8 cellular contexts compared by ENCODE assay signal in genomic region chr1:248905662-248905948, GRCh38. TPM values are rescaled to one million over a fixed set of nuclear protein-coding genes. Genes with fewer than 3 reads are reported as not detected.
DNase-seq lines count a peak whose midpoint lies in the region; ATAC-seq and TF ChIP-seq lines count a peak whose summit lies in the region.

No MANE protein-coding gene starts in this region.

- peak overlapping the region; percentile 77 for H3K4me2 ChIP-seq in IMR-90 (ENCODE audit: low read depth, low read length)

- intact Hi-C loops in IMR-90 (cut with micrococcal nuclease), result no loop called here

- H3K27me3 ChIP-seq in AG04450 (ENCODE audit: control insufficient read depth, insufficient read depth, low read length), result no peaks in the 10 kb centered on the region
- no peaks in the 10 kb centered on the region; the same call in 1 of the 2 replicates for H3K27me3 ChIP-seq in IMR-90 (ENCODE audit: control insufficient read depth, insufficient read depth, low read length)

- H3K4ac ChIP-seq in IMR-90 (ENCODE audit: low read depth, low read length), result peak overlapping the region; percentile 88

- DNase-seq in AG04450 (ENCODE audit: low read depth, low spot score) (no peak), IMR-90 (no peak), naive B cell (no peak), SKM-1 (lab: John Stamatoyannopoulos, UW; ENCODE audit: unreplicated experiment) (no peak)
- DNase-seq in central memory CD4-positive, alpha-beta T cell, result peak; percentile 8

- WGBS in IMR-90 (ENCODE audit: extremely low coverage in 2 of 2, insufficient read length in 1 of 2), 2 experiments, result no CpG with 5 or more reads among the region's 3 CpGs

- peak overlapping the region; percentile 24; the same call in 1 of the 2 replicates for H2BK120ac ChIP-seq in IMR-90 (ENCODE audit: low read depth, low read length)

- peak overlapping the region; percentile 82 to 99 (median 98) for H3K4me3 Mint-ChIP-seq in naive B cell

- H3K56ac ChIP-seq in IMR-90 (ENCODE audit: extremely low read depth, insufficient read depth, low read length), result 0 out of 2 replicates have a peak overlapping the region, but pooled peaks have one; percentile 53

- H4K8ac ChIP-seq in IMR-90 (ENCODE audit: low read depth in 2 of 2, low read length in 2 of 2), result peak overlapping the region; percentile 100

- H2AK5ac ChIP-seq in IMR-90 (ENCODE audit: low read depth, low read length), result 0 out of 2 replicates have a peak overlapping the region, but pooled peaks have one; percentile 16

- H3K23ac ChIP-seq in IMR-90 (ENCODE audit: low read depth, low read length), result peak overlapping the region; percentile 53; the same call in 1 of the 2 replicates

- H3K9me3 Mint-ChIP-seq in naive B cell, result no peaks in the 10 kb centered on the region

- H3K9ac ChIP-seq in IMR-90 (ENCODE audit: low read depth, low read length), result peak overlapping the region; percentile 79

- no peaks in the 10 kb centered on the region for H3K4me1 ChIP-seq in IMR-90 (ENCODE audit: control insufficient read depth, insufficient read depth, low read length)

- CTCF ChIA-PET in AG04450 (lab: Charles Lee) (no interaction called here), IMR-90 (lab: Yijun Ruan, JAX) (interaction anchor here (1.0 to 1.7 kb wide), 2 partner anchors 21 to 24 kb away, joined by 3 to 4 read pairs; no protein-coding TSS in a partner anchor)

- peaks cover 11 to 31% of the 10 kb centered on the region in 2 experiments for H3K79me1 ChIP-seq in IMR-90 (ENCODE audit: low read depth in 1 of 2, low read length in 2 of 2)

- peak overlapping the region; percentile 87 to 99 (median 98) for H3K27ac Mint-ChIP-seq in naive B cell

- peak overlapping the region; percentile 86 for H4K91ac ChIP-seq in IMR-90 (ENCODE audit: insufficient read depth, low read depth, low read length)

- peak overlapping the region; percentile 97 for H4K5ac ChIP-seq in IMR-90 (ENCODE audit: low read depth, low read length)

- H3K4me1 Mint-ChIP-seq in naive B cell, result peaks cover 36 to 49% (median 38%) of the 10 kb centered on the region in 3 donors

- no peaks in the 10 kb centered on the region for H3K9me3 ChIP-seq in AG04450 (ENCODE audit: control insufficient read depth, insufficient read depth, low read length)
- no peaks in the 10 kb centered on the region for H3K9me3 ChIP-seq in IMR-90 (ENCODE audit: control insufficient read depth, insufficient read depth, low read length)

- peak overlapping the region; percentile 39 for H2BK5ac ChIP-seq in IMR-90 (ENCODE audit: low read depth, low read length, poor library complexity, severe bottlenecking)

- ATAC-seq in IMR-90 (ENCODE audit: low read depth), result no peak
- no peak for ATAC-seq in naive B cell (ENCODE audit: low read depth in 2 of 2)
- ATAC-seq in HG03469 (IDR thresholded peaks at IDR 0.05; ENCODE audit: unreplicated experiment), result no peak
- no peak for ATAC-seq in GM18502 (IDR thresholded peaks at IDR 0.05; ENCODE audit: poor library complexity, unreplicated experiment)
- no peak for ATAC-seq in HG02623 (IDR thresholded peaks at IDR 0.05; ENCODE audit: unreplicated experiment)

- in situ Hi-C loops in IMR-90 (cut with MboI; ENCODE audit: low sequenced_read_pairs), result no loop called here

- H3K4me3 ChIP-seq in AG04450 (ENCODE audit: low read depth, low read length) (peak overlapping the region; percentile 93), IMR-90 (ENCODE audit: insufficient read depth, low read depth, low read length) (peak overlapping the region; percentile 72)

- H2BK15ac ChIP-seq in IMR-90 (ENCODE audit: low read depth, low read length), result no peak overlapping the region

- no peaks in the 10 kb centered on the region for H3K36me3 Mint-ChIP-seq in naive B cell

- H3K18ac ChIP-seq in IMR-90 (ENCODE audit: low read depth, low read length), result peak overlapping the region; percentile 54

- peaks cover 0 to 4% (median 0%) of the 10 kb centered on the region in 3 donors for H3K27me3 Mint-ChIP-seq in naive B cell

- peak overlapping the region; percentile 94 for H3K14ac ChIP-seq in IMR-90 (replicated peaks; ENCODE audit: low read depth, low read length)

- no peaks in the 10 kb centered on the region for H4K20me1 ChIP-seq in IMR-90 (ENCODE audit: insufficient read depth, low read length)

- no peak for TF ChIP-seq CTCF in AG04450 (IDR thresholded peaks at IDR 0.05; ENCODE audit: low read depth, low read length)
- no peak for TF ChIP-seq CTCF in IMR-90 (conservative IDR thresholded peaks at IDR 0.05; ENCODE audit: low read depth, low read length)

- no peak for TF ChIP-seq RAD21 in IMR-90 (IDR thresholded peaks at IDR 0.05; ENCODE audit: low read length)

- peak overlapping the region; percentile 86 for H3K27ac ChIP-seq in AG04450 (ENCODE audit: low read depth, low read length)
- H3K27ac ChIP-seq in IMR-90 (ENCODE audit: insufficient read depth, low read length), result peak overlapping the region; percentile 83

- no peaks in the 10 kb centered on the region for H3K36me3 ChIP-seq in IMR-90 (ENCODE audit: control insufficient read depth, insufficient read depth, low read length)

- dilution Hi-C loops in IMR-90 (cut with HindIII; ENCODE audit: low sequenced_read_pairs, unreplicated experiment), result no loop called here

- TF ChIP-seq POLR2A in IMR-90 (IDR thresholded peaks at IDR 0.05; ENCODE audit: low read depth, low read length), result no peak

- POLR2A ChIA-PET in AG04450 (lab: Yijun Ruan, JAX) (interaction anchor here (0.6 kb wide), 1 partner anchor 78 kb away, joined by 3 read pairs; no protein-coding TSS in a partner anchor), IMR-90 (lab: Charles Lee; ENCODE audit: unreplicated experiment) (no interaction called here)

- peak overlapping the region; percentile 95 for H2AK9ac ChIP-seq in IMR-90 (replicated peaks; ENCODE audit: low read depth, low read length, poor library complexity)

- H2AFZ ChIP-seq in IMR-90 (replicated peaks; ENCODE audit: low read length, poor library complexity), result peak overlapping the region; percentile 100

- BruUV-seq in IMR-90 (replicated peaks; lab: Mats Ljungman, UMichigan), result no TSS peak

- H2BK20ac ChIP-seq in IMR-90 (ENCODE audit: low read depth, low read length), result no peak overlapping the region

- H3K9me1 ChIP-seq in IMR-90 (ENCODE audit: insufficient read depth, low read length), result no peaks in the 10 kb centered on the region

TF ChIP-seq in IMR-90, 13 proteins besides CTCF, POLR2A, EP300 and RAD21:
- TF ChIP-seq MXI1 (IDR thresholded peaks at IDR 0.05; ENCODE audit: borderline replicate concordance, low read depth, low read length), result no peak
- no peak for TF ChIP-seq BHLHE40 (IDR thresholded peaks at IDR 0.05; ENCODE audit: low read depth, low read length)
- TF ChIP-seq RCOR1 (IDR thresholded peaks at IDR 0.05; ENCODE audit: insufficient replicate concordance, low read length), result no peak
- TF ChIP-seq RFX5 (IDR thresholded peaks at IDR 0.05; ENCODE audit: low read depth, low read length), result no peak
- no peak for TF ChIP-seq ELK1 (IDR thresholded peaks at IDR 0.05; ENCODE audit: borderline replicate concordance, low read depth, low read length)
- no peak for TF ChIP-seq MAFK (IDR thresholded peaks at IDR 0.05; ENCODE audit: low read depth, low read length)
- no peak for TF ChIP-seq FOS (IDR thresholded peaks at IDR 0.05; ENCODE audit: low read depth, low read length)

RNA-seq across cellular contexts. Expression of gene PGBD2, which starts 0.4 kb away (rescaled TPM):
- polyA plus RNA-seq in AG04450 (2011; rRNA removed), result 4.9 and 6.7 TPM in 2 replicates
- 7.6 and 8.0 TPM in 2 replicates for polyA minus RNA-seq in AG04450 (2011; rRNA and poly(A)+ RNA removed)
- total RNA-seq in IMR-90 (2012; rRNA removed), result 6.7 and 6.8 TPM in 2 replicates
- polyA plus RNA-seq in IMR-90 (2012; rRNA removed), result 4.8 TPM in 2 replicates
- polyA plus RNA-seq in IMR-90 (2012; cell fraction: cytosol; rRNA removed), result 1.5 and 1.6 TPM in 2 replicates
- 7.1 and 14.8 TPM in 2 replicates for polyA plus RNA-seq in IMR-90 (2012; cell fraction: nucleus; rRNA removed; ENCODE audit: low replicate concordance)
- polyA plus RNA-seq in naive B cell (ENCODE audit: low read depth in 6 of 6), result 10 to 100 TPM in 5 of 6 donors, 1 to 10 TPM in 1; 9.1 to 23.2 (median 17.7) TPM

RNA-seq across cellular contexts. Expression of gene ZNF692, which starts 46.7 kb away (rescaled TPM):
- 12.7 and 14.6 TPM in 2 replicates for polyA plus RNA-seq in AG04450 (2011; rRNA removed)
- polyA minus RNA-seq in AG04450 (2011; rRNA and poly(A)+ RNA removed), result 4.3 and 6.3 TPM in 2 replicates
- total RNA-seq in IMR-90 (2012; rRNA removed), result 6.9 and 7.3 TPM in 2 replicates
- 50.4 and 51.5 TPM in 2 replicates for polyA plus RNA-seq in IMR-90 (2012; rRNA removed)
- polyA plus RNA-seq in IMR-90 (2012; cell fraction: cytosol; rRNA removed), result 19.6 and 20.7 TPM in 2 replicates
- 340 and 590 TPM in 2 replicates for polyA plus RNA-seq in IMR-90 (2012; cell fraction: nucleus; rRNA removed; ENCODE audit: low replicate concordance)
- 10 to 100 TPM in 1 of 6 donors, 1 to 10 TPM in 5; 3.1 to 16.1 (median 8.4) TPM for polyA plus RNA-seq in naive B cell (ENCODE audit: low read depth in 6 of 6)
